Comparison of ENCODE assay signal across 15 cellular contexts in genomic region chr1:154784416-154784815, GRCh38.
DNase-seq lines count a peak whose midpoint lies in the region; ATAC-seq and TF ChIP-seq lines count a peak whose summit lies in the region.
"Had no signal": no experiment of that assay in that cellular context is flagged by ENCODE, and none has a peak within 500 bp of the region (broad histone marks: within the 10 kb centered on the region; RNA-seq: fewer than 3 reads in every experiment).

No MANE protein-coding gene starts in this region.

- peak overlapping the region; percentile 42; the same call in 1 of the 2 replicates for H2AFZ ChIP-seq in KMS-11 (ENCODE audit: low read depth)

- 84 to 90% methylated on average over 6 of the region's 6 CpGs for WGBS in sigmoid colon, 2 donors

- H3K4me3 ChIP-seq in KMS-11 (IDR thresholded peaks at IDR 0.05; ENCODE audit: insufficient read depth, low read depth, low read length) (peak overlapping the region; percentile 51), sigmoid colon (no peak overlapping the region)
- H3K4me3 ChIP-seq: heart left ventricle, mucosa of descending colon had no signal

- H4K20me1 ChIP-seq in KMS-11 (ENCODE audit: insufficient read depth): no peaks in the 10 kb centered on the region

- H3K4me2 ChIP-seq in KMS-11: peak overlapping the region; percentile 67

- TF ChIP-seq EP300 in sigmoid colon (IDR thresholded peaks at IDR 0.05): no peak

- no peaks in the 10 kb centered on the region for H3K79me2 ChIP-seq in KMS-11 (ENCODE audit: insufficient read depth, low read depth)

- H3K27me3 ChIP-seq in KMS-11 (ENCODE audit: insufficient read depth, low read depth) (no peaks in the 10 kb centered on the region), sigmoid colon (no peaks in the 10 kb centered on the region)

- H3K27ac Mint-ChIP-seq in activated CD4-positive, alpha-beta T cell treated with anti-CD3 and anti-CD28 coated beads, Interleukin-2, amount 10 ng/mL, durations not matched to agents 24 days and 14 days: peak overlapping the region; percentile 90
- H3K27ac Mint-ChIP-seq in activated naive CD8-positive, alpha-beta T cell treated with anti-CD3 and anti-CD28 coated beads, Interleukin-2, amount 50 U/mL, for 24 hours: peak overlapping the region; percentile 87
- no peak overlapping the region for H3K27ac Mint-ChIP-seq in nephron progenitor cell
- H3K27ac Mint-ChIP-seq: dendritic cell treated with granulocyte-macrophage colony-stimulating factor and Interleukin-4, amounts not matched to agents 40 ng/mL and 50 ng/mL, for 4 days had no signal

- peaks cover 85% of the 10 kb centered on the region for H3K4me1 ChIP-seq in KMS-11 (ENCODE audit: low read depth, poor library complexity, severe bottlenecking)
- H3K4me1 ChIP-seq in sigmoid colon: no peaks in the 10 kb centered on the region

- peak overlapping the region; percentile 70 for H3K4me3 Mint-ChIP-seq in activated CD4-positive, alpha-beta T cell treated with anti-CD3 and anti-CD28 coated beads, Interleukin-2, amount 10 ng/mL, durations not matched to agents 24 days and 14 days
- H3K4me3 Mint-ChIP-seq in activated naive CD8-positive, alpha-beta T cell treated with anti-CD3 and anti-CD28 coated beads, Interleukin-2, amount 50 U/mL, for 24 hours: no peak overlapping the region
- no peak overlapping the region for H3K4me3 Mint-ChIP-seq in nephron progenitor cell
- H3K4me3 Mint-ChIP-seq: dendritic cell treated with granulocyte-macrophage colony-stimulating factor and Interleukin-4, amounts not matched to agents 40 ng/mL and 50 ng/mL, for 4 days had no signal

- H3K36me3 Mint-ChIP-seq in activated CD4-positive, alpha-beta T cell treated with anti-CD3 and anti-CD28 coated beads, Interleukin-2, amount 10 ng/mL, durations not matched to agents 24 days and 14 days (ENCODE audit: low read depth): no peaks in the 10 kb centered on the region
- no peaks in the 10 kb centered on the region for H3K36me3 Mint-ChIP-seq in activated naive CD8-positive, alpha-beta T cell treated with anti-CD3 and anti-CD28 coated beads, Interleukin-2, amount 50 U/mL, for 24 hours (ENCODE audit: low read depth)
- no peaks in the 10 kb centered on the region for H3K36me3 Mint-ChIP-seq in nephron progenitor cell (ENCODE audit: low read depth)

- H3K27ac ChIP-seq in KMS-11 (peak overlapping the region; percentile 69), sigmoid colon (no peak overlapping the region), substantia nigra (ENCODE audit: low read depth, low read length, poor library complexity, severe bottlenecking) (no peak overlapping the region)

- TF ChIP-seq CTCF in KMS-11 (conservative IDR thresholded peaks at IDR 0.05; ENCODE audit: low read depth, low read length) (no peak), sigmoid colon (IDR thresholded peaks at IDR 0.05) (no peak), nephron progenitor cell (IDR thresholded peaks at IDR 0.05) (no peak)

- H3K4me1 Mint-ChIP-seq in activated CD4-positive, alpha-beta T cell treated with anti-CD3 and anti-CD28 coated beads, Interleukin-2, amount 10 ng/mL, durations not matched to agents 24 days and 14 days: peaks cover 32% of the 10 kb centered on the region
- H3K4me1 Mint-ChIP-seq in activated naive CD8-positive, alpha-beta T cell treated with anti-CD3 and anti-CD28 coated beads, Interleukin-2, amount 50 U/mL, for 24 hours: peaks cover 34% of the 10 kb centered on the region
- peaks cover 39% of the 10 kb centered on the region for H3K4me1 Mint-ChIP-seq in nephron progenitor cell

- DNase-seq in activated CD4-positive, alpha-beta T cell treated with anti-CD3 and anti-CD28 coated beads, Interleukin-2, amount 10 ng/mL, durations not matched to agents 24 days and 14 days: no peak
- DNase-seq in activated CD4-positive, alpha-beta T cell treated with anti-CD3 and anti-CD28 coated beads, Interleukin-2, amount 50 U/mL, for 4 hours: no peak
- no peak for DNase-seq in activated naive CD8-positive, alpha-beta T cell treated with anti-CD3 and anti-CD28 coated beads, Interleukin-2, amount 50 U/mL, for 24 hours
- DNase-seq in sigmoid colon (peak; percentile 56), substantia nigra (lab: John Stamatoyannopoulos, UW) (no peak), nephron progenitor cell (no peak)
- no peak for DNase-seq in stimulated activated CD8-positive, alpha-beta memory T cell treated with anti-CD3 and anti-CD28 coated beads, Interleukin-4, amount 100 ng/mL, for 48 hours
- DNase-seq: GDM1, heart left ventricle, Karpas-422, mucosa of descending colon, NCI-H146, OCI-M1 had no signal

- H3K9me3 ChIP-seq in sigmoid colon: no peaks in the 10 kb centered on the region
- H3K9me3 ChIP-seq: heart left ventricle, mucosa of descending colon had no signal

- no peak for TF ChIP-seq POLR2A in sigmoid colon (IDR thresholded peaks at IDR 0.05)

- ATAC-seq in activated naive CD8-positive, alpha-beta T cell treated with anti-CD3 and anti-CD28 coated beads, Interleukin-2, amount 50 U/mL, for 24 hours: no peak

- intact Hi-C loops in activated CD4-positive, alpha-beta T cell treated with anti-CD3 and anti-CD28 coated beads, Interleukin-2, amount 10 ng/mL, durations not matched to agents 24 days and 14 days (cut with micrococcal nuclease): no loop called here
- intact Hi-C loops in sigmoid colon (cut with DNase I): no loop called here

- H3K9ac ChIP-seq in KMS-11: peak overlapping the region; percentile 31; the same call in 1 of the 2 replicates

- no peaks in the 10 kb centered on the region for H3K27me3 Mint-ChIP-seq in activated CD4-positive, alpha-beta T cell treated with anti-CD3 and anti-CD28 coated beads, Interleukin-2, amount 10 ng/mL, durations not matched to agents 24 days and 14 days
- no peaks in the 10 kb centered on the region for H3K27me3 Mint-ChIP-seq in activated naive CD8-positive, alpha-beta T cell treated with anti-CD3 and anti-CD28 coated beads, Interleukin-2, amount 50 U/mL, for 24 hours
- no peaks in the 10 kb centered on the region for H3K27me3 Mint-ChIP-seq in nephron progenitor cell (ENCODE audit: low read depth, poor library complexity)

- H3K36me3 ChIP-seq in KMS-11 (ENCODE audit: insufficient read depth): no peaks in the 10 kb centered on the region
- no peaks in the 10 kb centered on the region for H3K36me3 ChIP-seq in sigmoid colon
- H3K36me3 ChIP-seq: heart left ventricle had no signal

- peaks cover 4% of the 10 kb centered on the region for H3K9me3 Mint-ChIP-seq in activated CD4-positive, alpha-beta T cell treated with anti-CD3 and anti-CD28 coated beads, Interleukin-2, amount 10 ng/mL, durations not matched to agents 24 days and 14 days
- H3K9me3 Mint-ChIP-seq in activated naive CD8-positive, alpha-beta T cell treated with anti-CD3 and anti-CD28 coated beads, Interleukin-2, amount 50 U/mL, for 24 hours: peaks cover 1% of the 10 kb centered on the region
- no peaks in the 10 kb centered on the region for H3K9me3 Mint-ChIP-seq in nephron progenitor cell
- H3K9me3 Mint-ChIP-seq: dendritic cell treated with granulocyte-macrophage colony-stimulating factor and Interleukin-4, amounts not matched to agents 40 ng/mL and 50 ng/mL, for 4 days had no signal
